Comparison of ENCODE assay signal across 2 cellular contexts in the genomic region with DNA sequence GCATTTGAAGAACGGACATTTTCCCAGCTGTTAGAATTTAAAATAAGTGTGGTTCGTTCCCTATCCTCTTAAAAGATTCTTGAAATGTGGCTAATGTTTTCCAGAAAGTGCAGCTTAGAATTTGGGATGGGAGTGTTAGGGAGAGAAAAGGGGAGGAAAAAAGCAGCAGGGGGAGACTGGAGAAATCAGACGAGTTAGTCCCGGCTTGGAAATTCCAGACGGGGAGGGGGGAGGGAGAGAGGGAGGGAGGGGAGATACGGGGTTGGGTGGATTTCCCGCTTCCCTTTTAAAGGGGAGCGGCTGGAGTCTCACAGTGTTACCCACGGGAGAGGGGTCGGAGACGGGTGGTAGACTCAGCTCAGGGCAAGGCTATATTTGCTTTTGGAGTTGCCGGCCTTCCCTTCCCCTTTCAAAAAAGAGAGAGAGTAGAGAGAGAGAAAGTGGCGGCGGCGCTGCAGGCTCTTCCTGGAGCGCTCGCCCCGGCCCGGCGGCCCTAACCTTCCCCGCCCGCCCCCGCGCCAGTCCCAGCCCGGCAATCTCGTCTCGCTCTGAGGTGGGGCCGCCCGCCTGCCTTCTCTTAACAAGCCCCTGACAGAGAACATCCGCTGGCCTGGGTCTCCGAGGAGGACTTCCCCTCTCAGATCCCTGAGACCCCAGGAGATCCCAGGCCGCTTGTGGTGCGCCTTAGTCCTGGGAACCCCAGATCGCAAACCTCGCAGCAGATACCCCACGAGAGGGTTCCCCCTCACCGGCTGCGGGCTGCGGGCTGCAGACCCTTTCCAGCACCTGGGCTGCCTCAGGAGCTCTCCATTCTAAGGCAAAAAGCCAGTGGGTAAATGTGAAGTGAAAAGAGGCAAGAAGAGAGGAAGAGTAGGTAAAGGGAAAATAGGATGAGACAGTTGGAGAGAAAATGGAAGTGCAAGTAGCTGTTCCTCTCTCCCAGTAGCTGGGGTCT.
A peak's percentile ranks its signal among the peaks of the same experiment; 100 is the strongest.
TF ChIP-seq lines count a peak whose summit lies in the region.

No MANE protein-coding gene starts in this region.

TF ChIP-seq in HEK293, 187 proteins besides CTCF, POLR2A, EP300 and RAD21 (continued from another document):
- no peak for TF ChIP-seq ZNF571 (tag by site-specific recombination; IDR thresholded peaks at IDR 0.05)
- peak; percentile 86 for TF ChIP-seq ZNF596 (tag by site-specific recombination; IDR thresholded peaks at IDR 0.05)
- TF ChIP-seq, protein P1, sequence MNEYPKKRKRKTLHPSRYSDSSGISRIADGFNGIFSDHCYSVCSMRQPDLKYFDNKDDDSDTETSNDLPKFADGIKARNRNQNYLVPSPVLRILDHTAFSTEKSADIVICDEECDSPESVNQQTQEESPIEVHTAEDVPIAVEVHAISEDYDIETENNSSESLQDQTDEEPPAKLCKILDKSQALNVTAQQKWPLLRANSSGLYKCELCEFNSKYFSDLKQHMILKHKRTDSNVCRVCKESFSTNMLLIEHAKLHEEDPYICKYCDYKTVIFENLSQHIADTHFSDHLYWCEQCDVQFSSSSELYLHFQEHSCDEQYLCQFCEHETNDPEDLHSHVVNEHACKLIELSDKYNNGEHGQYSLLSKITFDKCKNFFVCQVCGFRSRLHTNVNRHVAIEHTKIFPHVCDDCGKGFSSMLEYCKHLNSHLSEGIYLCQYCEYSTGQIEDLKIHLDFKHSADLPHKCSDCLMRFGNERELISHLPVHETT (tag by site-specific recombination; IDR thresholded peaks at IDR 0.05): no peak
- TF ChIP-seq ZNF501 (tag by site-specific recombination; IDR thresholded peaks at IDR 0.05): no peak
- TF ChIP-seq EGR2 (tag by site-specific recombination; IDR thresholded peaks at IDR 0.05; ENCODE audit: low read depth): 0 out of 2 replicates have a peak, but pooled peaks have one; percentile 19
- no peak for TF ChIP-seq ZNF654 (tag by site-specific recombination; IDR thresholded peaks at IDR 0.05; ENCODE audit: low read depth)
- no peak for TF ChIP-seq ZNF223 (tag by site-specific recombination; IDR thresholded peaks at IDR 0.05)
- TF ChIP-seq SP3 (tag by site-specific recombination; IDR thresholded peaks at IDR 0.05): no peak
- no peak for TF ChIP-seq ZNF585B (tag by site-specific recombination; IDR thresholded peaks at IDR 0.05)
- 0 out of 2 replicates have a peak, but pooled peaks have one; percentile 41 for TF ChIP-seq ZSCAN30 (tag by site-specific recombination; IDR thresholded peaks at IDR 0.05)

TF ChIP-seq in K562, 482 proteins besides CTCF, POLR2A, EP300 and RAD21 (continued from another document):
- TF ChIP-seq, protein P2, sequence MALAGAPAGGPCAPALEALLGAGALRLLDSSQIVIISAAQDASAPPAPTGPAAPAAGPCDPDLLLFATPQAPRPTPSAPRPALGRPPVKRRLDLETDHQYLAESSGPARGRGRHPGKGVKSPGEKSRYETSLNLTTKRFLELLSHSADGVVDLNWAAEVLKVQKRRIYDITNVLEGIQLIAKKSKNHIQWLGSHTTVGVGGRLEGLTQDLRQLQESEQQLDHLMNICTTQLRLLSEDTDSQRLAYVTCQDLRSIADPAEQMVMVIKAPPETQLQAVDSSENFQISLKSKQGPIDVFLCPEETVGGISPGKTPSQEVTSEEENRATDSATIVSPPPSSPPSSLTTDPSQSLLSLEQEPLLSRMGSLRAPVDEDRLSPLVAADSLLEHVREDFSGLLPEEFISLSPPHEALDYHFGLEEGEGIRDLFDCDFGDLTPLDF (CRISPR knock-in tag; IDR thresholded peaks at IDR 0.05): no peak
- TF ChIP-seq MEF2A (IDR thresholded peaks at IDR 0.05; ENCODE audit: control insufficient read depth, low read depth, low read length): no peak
- no peak for TF ChIP-seq MYBL2 (IDR thresholded peaks at IDR 0.05; ENCODE audit: low read depth)
- TF ChIP-seq MYBL2 (CRISPR knock-in tag; IDR thresholded peaks at IDR 0.05; ENCODE audit: borderline replicate concordance): no peak
- TF ChIP-seq RBFOX2 (IDR thresholded peaks at IDR 0.05; ENCODE audit: low read depth, low read length): peak; percentile 53
- TF ChIP-seq, protein P3, sequence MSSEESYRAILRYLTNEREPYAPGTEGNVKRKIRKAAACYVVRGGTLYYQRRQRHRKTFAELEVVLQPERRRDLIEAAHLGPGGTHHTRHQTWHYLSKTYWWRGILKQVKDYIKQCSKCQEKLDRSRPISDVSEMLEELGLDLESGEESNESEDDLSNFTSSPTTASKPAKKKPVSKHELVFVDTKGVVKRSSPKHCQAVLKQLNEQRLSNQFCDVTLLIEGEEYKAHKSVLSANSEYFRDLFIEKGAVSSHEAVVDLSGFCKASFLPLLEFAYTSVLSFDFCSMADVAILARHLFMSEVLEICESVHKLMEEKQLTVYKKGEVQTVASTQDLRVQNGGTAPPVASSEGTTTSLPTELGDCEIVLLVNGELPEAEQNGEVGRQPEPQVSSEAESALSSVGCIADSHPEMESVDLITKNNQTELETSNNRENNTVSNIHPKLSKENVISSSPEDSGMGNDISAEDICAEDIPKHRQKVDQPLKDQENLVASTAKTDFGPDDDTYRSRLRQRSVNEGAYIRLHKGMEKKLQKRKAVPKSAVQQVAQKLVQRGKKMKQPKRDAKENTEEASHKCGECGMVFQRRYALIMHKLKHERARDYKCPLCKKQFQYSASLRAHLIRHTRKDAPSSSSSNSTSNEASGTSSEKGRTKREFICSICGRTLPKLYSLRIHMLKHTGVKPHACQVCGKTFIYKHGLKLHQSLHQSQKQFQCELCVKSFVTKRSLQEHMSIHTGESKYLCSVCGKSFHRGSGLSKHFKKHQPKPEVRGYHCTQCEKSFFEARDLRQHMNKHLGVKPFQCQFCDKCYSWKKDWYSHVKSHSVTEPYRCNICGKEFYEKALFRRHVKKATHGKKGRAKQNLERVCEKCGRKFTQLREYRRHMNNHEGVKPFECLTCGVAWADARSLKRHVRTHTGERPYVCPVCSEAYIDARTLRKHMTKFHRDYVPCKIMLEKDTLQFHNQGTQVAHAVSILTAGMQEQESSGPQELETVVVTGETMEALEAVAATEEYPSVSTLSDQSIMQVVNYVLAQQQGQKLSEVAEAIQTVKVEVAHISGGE (CRISPR knock-in tag; IDR thresholded peaks at IDR 0.05): peak in 1 of 3 experiments; percentile 49; a peak in 2 of 6 replicates
- no peak for TF ChIP-seq L3MBTL2 (IDR thresholded peaks at IDR 0.05)
- TF ChIP-seq KDM2B (CRISPR knock-in tag; IDR thresholded peaks at IDR 0.05): no peak
- TF ChIP-seq ZBTB7A (IDR thresholded peaks at IDR 0.05; ENCODE audit: borderline replicate concordance, control insufficient read depth, low read depth, low read length): peak; percentile 59; the same call in 1 of the 2 replicates
- no peak for TF ChIP-seq MTA3 (IDR thresholded peaks at IDR 0.05; ENCODE audit: borderline replicate concordance)
- TF ChIP-seq, protein P4, sequence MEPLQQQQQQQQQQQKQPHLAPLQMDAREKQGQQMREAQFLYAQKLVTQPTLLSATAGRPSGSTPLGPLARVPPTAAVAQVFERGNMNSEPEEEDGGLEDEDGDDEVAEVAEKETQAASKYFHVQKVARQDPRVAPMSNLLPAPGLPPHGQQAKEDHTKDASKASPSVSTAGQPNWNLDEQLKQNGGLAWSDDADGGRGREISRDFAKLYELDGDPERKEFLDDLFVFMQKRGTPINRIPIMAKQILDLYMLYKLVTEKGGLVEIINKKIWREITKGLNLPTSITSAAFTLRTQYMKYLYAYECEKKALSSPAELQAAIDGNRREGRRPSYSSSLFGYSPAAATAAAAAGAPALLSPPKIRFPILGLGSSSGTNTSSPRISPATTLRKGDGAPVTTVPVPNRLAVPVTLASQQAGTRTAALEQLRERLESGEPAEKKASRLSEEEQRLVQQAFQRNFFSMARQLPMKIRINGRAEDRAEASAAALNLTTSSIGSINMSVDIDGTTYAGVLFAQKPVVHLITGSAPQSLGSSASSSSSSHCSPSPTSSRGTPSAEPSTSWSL (CRISPR knock-in tag; IDR thresholded peaks at IDR 0.05; ENCODE audit: borderline replicate concordance): no peak
- no peak for TF ChIP-seq KHSRP (IDR thresholded peaks at IDR 0.05)
- TF ChIP-seq KDM1A (IDR thresholded peaks at IDR 0.05): peak in 1 of 2 experiments; percentile 37; a peak in 1 of 4 replicates
- no peak for TF ChIP-seq JUNB (CRISPR knock-in tag; conservative IDR thresholded peaks at IDR 0.05)
- no peak for TF ChIP-seq ZFX (CRISPR knock-in tag; IDR thresholded peaks at IDR 0.05)
- no peak for TF ChIP-seq ZNF644 (tag; IDR thresholded peaks at IDR 0.05; ENCODE audit: low read depth)
- no peak for TF ChIP-seq NRF1 (conservative IDR thresholded peaks at IDR 0.05 in 1 of 2, IDR thresholded peaks at IDR 0.05 in 1 of 2)
- TF ChIP-seq, protein P5, sequence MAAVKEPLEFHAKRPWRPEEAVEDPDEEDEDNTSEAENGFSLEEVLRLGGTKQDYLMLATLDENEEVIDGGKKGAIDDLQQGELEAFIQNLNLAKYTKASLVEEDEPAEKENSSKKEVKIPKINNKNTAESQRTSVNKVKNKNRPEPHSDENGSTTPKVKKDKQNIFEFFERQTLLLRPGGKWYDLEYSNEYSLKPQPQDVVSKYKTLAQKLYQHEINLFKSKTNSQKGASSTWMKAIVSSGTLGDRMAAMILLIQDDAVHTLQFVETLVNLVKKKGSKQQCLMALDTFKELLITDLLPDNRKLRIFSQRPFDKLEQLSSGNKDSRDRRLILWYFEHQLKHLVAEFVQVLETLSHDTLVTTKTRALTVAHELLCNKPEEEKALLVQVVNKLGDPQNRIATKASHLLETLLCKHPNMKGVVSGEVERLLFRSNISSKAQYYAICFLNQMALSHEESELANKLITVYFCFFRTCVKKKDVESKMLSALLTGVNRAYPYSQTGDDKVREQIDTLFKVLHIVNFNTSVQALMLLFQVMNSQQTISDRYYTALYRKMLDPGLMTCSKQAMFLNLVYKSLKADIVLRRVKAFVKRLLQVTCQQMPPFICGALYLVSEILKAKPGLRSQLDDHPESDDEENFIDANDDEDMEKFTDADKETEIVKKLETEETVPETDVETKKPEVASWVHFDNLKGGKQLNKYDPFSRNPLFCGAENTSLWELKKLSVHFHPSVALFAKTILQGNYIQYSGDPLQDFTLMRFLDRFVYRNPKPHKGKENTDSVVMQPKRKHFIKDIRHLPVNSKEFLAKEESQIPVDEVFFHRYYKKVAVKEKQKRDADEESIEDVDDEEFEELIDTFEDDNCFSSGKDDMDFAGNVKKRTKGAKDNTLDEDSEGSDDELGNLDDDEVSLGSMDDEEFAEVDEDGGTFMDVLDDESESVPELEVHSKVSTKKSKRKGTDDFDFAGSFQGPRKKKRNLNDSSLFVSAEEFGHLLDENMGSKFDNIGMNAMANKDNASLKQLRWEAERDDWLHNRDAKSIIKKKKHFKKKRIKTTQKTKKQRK (IDR thresholded peaks at IDR 0.05; ENCODE audit: borderline replicate concordance, low read depth, low read length): no peak
- peak; percentile 32; the same call in 1 of the 2 replicates for TF ChIP-seq POLR2G (IDR thresholded peaks at IDR 0.05; ENCODE audit: low read depth, low read length)
- TF ChIP-seq ZFP36 (IDR thresholded peaks at IDR 0.05; ENCODE audit: low read depth, low read length, partially characterized antibody): no peak
- TF ChIP-seq, protein P6, sequence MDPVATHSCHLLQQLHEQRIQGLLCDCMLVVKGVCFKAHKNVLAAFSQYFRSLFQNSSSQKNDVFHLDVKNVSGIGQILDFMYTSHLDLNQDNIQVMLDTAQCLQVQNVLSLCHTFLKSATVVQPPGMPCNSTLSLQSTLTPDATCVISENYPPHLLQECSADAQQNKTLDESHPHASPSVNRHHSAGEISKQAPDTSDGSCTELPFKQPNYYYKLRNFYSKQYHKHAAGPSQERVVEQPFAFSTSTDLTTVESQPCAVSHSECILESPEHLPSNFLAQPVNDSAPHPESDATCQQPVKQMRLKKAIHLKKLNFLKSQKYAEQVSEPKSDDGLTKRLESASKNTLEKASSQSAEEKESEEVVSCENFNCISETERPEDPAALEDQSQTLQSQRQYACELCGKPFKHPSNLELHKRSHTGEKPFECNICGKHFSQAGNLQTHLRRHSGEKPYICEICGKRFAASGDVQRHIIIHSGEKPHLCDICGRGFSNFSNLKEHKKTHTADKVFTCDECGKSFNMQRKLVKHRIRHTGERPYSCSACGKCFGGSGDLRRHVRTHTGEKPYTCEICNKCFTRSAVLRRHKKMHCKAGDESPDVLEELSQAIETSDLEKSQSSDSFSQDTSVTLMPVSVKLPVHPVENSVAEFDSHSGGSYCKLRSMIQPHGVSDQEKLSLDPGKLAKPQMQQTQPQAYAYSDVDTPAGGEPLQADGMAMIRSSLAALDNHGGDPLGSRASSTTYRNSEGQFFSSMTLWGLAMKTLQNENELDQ (CRISPR knock-in tag; IDR thresholded peaks at IDR 0.05; ENCODE audit: borderline replicate concordance): no peak
- TF ChIP-seq SNRNP70 (optimal IDR thresholded peaks at IDR 0.05; ENCODE audit: low read depth, low read length): no peak
- TF ChIP-seq, protein P7, sequence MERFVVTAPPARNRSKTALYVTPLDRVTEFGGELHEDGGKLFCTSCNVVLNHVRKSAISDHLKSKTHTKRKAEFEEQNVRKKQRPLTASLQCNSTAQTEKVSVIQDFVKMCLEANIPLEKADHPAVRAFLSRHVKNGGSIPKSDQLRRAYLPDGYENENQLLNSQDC (CRISPR knock-in tag; IDR thresholded peaks at IDR 0.05): no peak
- TF ChIP-seq RAD51 (IDR thresholded peaks at IDR 0.05; ENCODE audit: borderline replicate concordance, low read depth): no peak
- no peak for TF ChIP-seq HNRNPL (IDR thresholded peaks at IDR 0.05; ENCODE audit: low read depth, low read length)
- peak in 1 of 2 experiments; percentile 20; a peak in 1 of 4 replicates for TF ChIP-seq HDAC1 (IDR thresholded peaks at IDR 0.05)
- TF ChIP-seq, protein P8, sequence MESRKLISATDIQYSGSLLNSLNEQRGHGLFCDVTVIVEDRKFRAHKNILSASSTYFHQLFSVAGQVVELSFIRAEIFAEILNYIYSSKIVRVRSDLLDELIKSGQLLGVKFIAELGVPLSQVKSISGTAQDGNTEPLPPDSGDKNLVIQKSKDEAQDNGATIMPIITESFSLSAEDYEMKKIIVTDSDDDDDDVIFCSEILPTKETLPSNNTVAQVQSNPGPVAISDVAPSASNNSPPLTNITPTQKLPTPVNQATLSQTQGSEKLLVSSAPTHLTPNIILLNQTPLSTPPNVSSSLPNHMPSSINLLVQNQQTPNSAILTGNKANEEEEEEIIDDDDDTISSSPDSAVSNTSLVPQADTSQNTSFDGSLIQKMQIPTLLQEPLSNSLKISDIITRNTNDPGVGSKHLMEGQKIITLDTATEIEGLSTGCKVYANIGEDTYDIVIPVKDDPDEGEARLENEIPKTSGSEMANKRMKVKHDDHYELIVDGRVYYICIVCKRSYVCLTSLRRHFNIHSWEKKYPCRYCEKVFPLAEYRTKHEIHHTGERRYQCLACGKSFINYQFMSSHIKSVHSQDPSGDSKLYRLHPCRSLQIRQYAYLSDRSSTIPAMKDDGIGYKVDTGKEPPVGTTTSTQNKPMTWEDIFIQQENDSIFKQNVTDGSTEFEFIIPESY (CRISPR knock-in tag; IDR thresholded peaks at IDR 0.05): 0 out of 2 replicates have a peak, but pooled peaks have one; percentile 32
